ENCODE assay signal across 25 cellular contexts in genomic region chr7:110664798-110665197, GRCh38.
"Had no signal": no experiment of that assay in that cellular context is flagged by ENCODE, and none has a peak within 500 bp of the region (broad histone marks: within the 10 kb centered on the region; RNA-seq: fewer than 3 reads in every experiment).

No MANE protein-coding gene starts in this region.

- FAIRE-seq: islet of Langerhans, urothelium cell line had no signal

- H3K9me3 ChIP-seq: testis had no signal

- H3K27ac ChIP-seq: dorsolateral prefrontal cortex, esophagus muscularis mucosa, heart right ventricle, lower lobe of right lung, neural progenitor cell, parathyroid adenoma, sigmoid colon, testis, tibial artery had no signal

- H3K4me1 ChIP-seq: esophagus muscularis mucosa, lower lobe of right lung, neural progenitor cell, parathyroid adenoma, sigmoid colon, testis, tibial artery had no signal

- H3K27me3 ChIP-seq: dorsolateral prefrontal cortex, esophagus muscularis mucosa, heart right ventricle, neural progenitor cell, sigmoid colon, testis, tibial artery had no signal

- H3K9ac ChIP-seq: neural progenitor cell, parathyroid adenoma had no signal

- H3K4me3 ChIP-seq: dorsolateral prefrontal cortex, esophagus muscularis mucosa, heart right ventricle, lower lobe of right lung, neural progenitor cell, sigmoid colon, testis, tibial artery had no signal

- H3K36me3 ChIP-seq: heart right ventricle, lower lobe of right lung, neural progenitor cell, sigmoid colon had no signal

- H3K4me2 ChIP-seq: neural progenitor cell had no signal

- DNase-seq: caudate nucleus; cerebellar nuclear complex; cortex of kidney; dorsolateral prefrontal cortex; effector CD4-positive, alpha-beta T cell; foreskin melanocyte; glutamatergic neuron; heart right ventricle; hippocampal formation; left cardiac atrium; left ventricle myocardium superior; lower lobe of right lung; natural killer cell; sigmoid colon; stimulated activated CD4-positive, alpha-beta T cell treated with anti-CD3 and anti-CD28 coated beads, Interleukin-4, amount 100 ng/mL, for 4 hours; stimulated activated naive CD8-positive, alpha-beta T cell treated with anti-CD3 and anti-CD28 coated beads, Interleukin-15, Interleukin-2, amounts not matched to agents 100 U/mL and 50 U/mL, for 24 hours; substantia nigra; testis; tibial artery had no signal

- H2AFZ ChIP-seq: neural progenitor cell, parathyroid adenoma had no signal

- ATAC-seq: left cardiac atrium; left ventricle myocardium superior; lower lobe of right lung; natural killer cell; stimulated activated memory B cell treated with anti-CD40 and anti-IgM and Interleukin-4, amounts not matched to agents 10 μg/mL and 1 μg/mL and 100 μg/mL, for 72 hours; stimulated activated naive CD8-positive, alpha-beta T cell treated with anti-CD3 and anti-CD28 coated beads, Interleukin-15, Interleukin-2, amounts not matched to agents 100 U/mL and 50 U/mL, for 24 hours had no signal
